ENCODE assay signal across 8 cellular contexts in the genomic region with DNA sequence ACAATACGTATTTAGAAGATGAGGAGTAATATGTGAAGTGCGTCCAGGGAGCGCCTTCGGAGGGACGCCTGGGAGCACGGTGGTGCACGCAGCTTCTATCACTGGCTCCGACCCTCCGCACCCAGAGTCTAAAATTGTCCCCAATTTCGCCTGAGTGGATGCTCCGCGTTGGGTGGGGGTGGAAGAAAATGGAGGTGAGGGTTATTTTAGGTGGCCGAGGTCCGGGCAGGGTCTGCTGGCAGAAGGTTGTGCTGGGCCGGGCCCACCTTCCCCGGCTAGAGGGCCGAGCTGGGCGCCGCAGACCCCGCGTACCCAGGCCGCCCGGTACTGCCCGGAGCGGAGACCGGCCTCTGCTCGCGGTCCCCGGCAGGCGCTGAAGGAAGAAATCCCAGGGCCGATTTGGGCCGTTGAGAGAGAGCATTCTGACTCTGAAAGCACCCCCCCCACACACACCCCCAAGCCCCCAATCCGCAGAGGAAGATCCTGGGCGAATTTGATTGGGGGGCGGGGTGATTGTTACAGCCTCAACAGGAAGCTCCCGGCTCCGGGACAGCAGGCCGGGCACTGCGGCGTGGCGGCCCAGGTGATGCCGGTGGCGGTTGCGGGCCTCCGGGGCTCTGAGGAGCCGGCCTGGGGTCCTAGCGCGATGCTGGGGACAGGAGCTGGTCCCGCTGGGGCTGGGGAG. TPM values are rescaled to one million over a fixed set of nuclear protein-coding genes. Genes with fewer than 3 reads are reported as not detected.
DNase-seq lines count a peak whose midpoint lies in the region; ATAC-seq lines count a peak whose summit lies in the region.

No MANE protein-coding gene starts in this region.

- CTCF ChIA-PET in activated CD4-positive, alpha-beta T cell treated with anti-CD3 and anti-CD28 coated beads for 36 hours (lab: Charles Lee): interaction anchor here (0.8 to 1.4 kb wide), 3 partner anchors 34 to 114 kb away, joined by 3 read pairs; no protein-coding TSS in a partner anchor

- H3K27ac ChIP-seq in stomach smooth muscle (ENCODE audit: low read length): peak overlapping the region; percentile 93

- no peaks in the 10 kb centered on the region for H3K9me3 Mint-ChIP-seq in activated CD4-positive, alpha-beta T cell treated with anti-CD3 and anti-CD28 coated beads for 36 hours (ENCODE audit: low read depth)
- no peaks in the 10 kb centered on the region for H3K9me3 Mint-ChIP-seq in activated naive CD8-positive, alpha-beta T cell treated with anti-CD3 and anti-CD28 coated beads, Interleukin-2, amount 50 U/mL, for 24 hours

- ATAC-seq in activated CD4-positive, alpha-beta T cell treated with anti-CD3 and anti-CD28 coated beads for 36 hours: no peak
- ATAC-seq in activated naive CD8-positive, alpha-beta T cell treated with anti-CD3 and anti-CD28 coated beads, Interleukin-2, amount 50 U/mL, for 24 hours: no peak
- no peak for ATAC-seq in HG03469 (IDR thresholded peaks at IDR 0.05; ENCODE audit: unreplicated experiment)

- intact Hi-C loops in activated CD4-positive, alpha-beta T cell treated with anti-CD3 and anti-CD28 coated beads for 36 hours (cut with DNase I, micrococcal nuclease): loop anchor here in 1 of 2 experiments (10.0 kb wide), 2 partner anchors 924 to 1594 kb away; partner anchors contain the start of gene NPTX1

- DNase-seq in activated CD4-positive, alpha-beta T cell treated with anti-CD3 and anti-CD28 coated beads for 36 hours: no peak
- DNase-seq in activated CD4-positive, alpha-beta T cell treated with anti-CD3 and anti-CD28 coated beads, Interleukin-2, amount 50 U/mL, for 4 hours: no peak
- DNase-seq in activated naive CD8-positive, alpha-beta T cell treated with anti-CD3 and anti-CD28 coated beads, Interleukin-2, amount 50 U/mL, for 24 hours: no peak
- DNase-seq in iris pigment epithelial cell (ENCODE audit: low read depth): peak; percentile 65
- no peak for DNase-seq in activated effector memory CD4-positive, alpha-beta T cell treated with Interleukin-2 at 50 U/mL for 16 hours
- DNase-seq in GDM1 (lab: John Stamatoyannopoulos, UW): no peak

- H3K4me3 ChIP-seq in stomach smooth muscle (ENCODE audit: low read length in 2 of 2): peak overlapping the region; percentile 84 to 90

- no peaks in the 10 kb centered on the region for H3K36me3 Mint-ChIP-seq in activated CD4-positive, alpha-beta T cell treated with anti-CD3 and anti-CD28 coated beads for 36 hours (ENCODE audit: low read depth)
- H3K36me3 Mint-ChIP-seq in activated naive CD8-positive, alpha-beta T cell treated with anti-CD3 and anti-CD28 coated beads, Interleukin-2, amount 50 U/mL, for 24 hours (ENCODE audit: low read depth): no peaks in the 10 kb centered on the region

- no peaks in the 10 kb centered on the region for H3K9me3 ChIP-seq in stomach smooth muscle (ENCODE audit: control insufficient read depth in 2 of 2, low read length in 2 of 2)

- POLR2A ChIA-PET in activated CD4-positive, alpha-beta T cell treated with anti-CD3 and anti-CD28 coated beads for 36 hours (lab: Charles Lee): no interaction called here

- H3K27me3 ChIP-seq in stomach smooth muscle (ENCODE audit: control insufficient read depth in 1 of 2, insufficient read depth in 2 of 2, low read length in 2 of 2): no peaks in the 10 kb centered on the region

- H3K4me1 Mint-ChIP-seq in activated CD4-positive, alpha-beta T cell treated with anti-CD3 and anti-CD28 coated beads for 36 hours: peaks cover 26% of the 10 kb centered on the region
- H3K4me1 Mint-ChIP-seq in activated naive CD8-positive, alpha-beta T cell treated with anti-CD3 and anti-CD28 coated beads, Interleukin-2, amount 50 U/mL, for 24 hours: peaks cover 34% of the 10 kb centered on the region

- no peak overlapping the region for H3K27ac Mint-ChIP-seq in activated CD4-positive, alpha-beta T cell treated with anti-CD3 and anti-CD28 coated beads for 36 hours
- H3K27ac Mint-ChIP-seq in activated naive CD8-positive, alpha-beta T cell treated with anti-CD3 and anti-CD28 coated beads, Interleukin-2, amount 50 U/mL, for 24 hours: peak overlapping the region; percentile 67

- peak overlapping the region; percentile 80 to 88 for H3K9ac ChIP-seq in stomach smooth muscle (ENCODE audit: low read length in 2 of 2)

- H3K36me3 ChIP-seq in stomach smooth muscle (ENCODE audit: control insufficient read depth in 2 of 2, insufficient read depth in 2 of 2, low read length in 2 of 2): no peaks in the 10 kb centered on the region

- H3K4me1 ChIP-seq in stomach smooth muscle (ENCODE audit: control insufficient read depth, insufficient read depth, low read length): peaks cover 48% of the 10 kb centered on the region

- H3K27me3 Mint-ChIP-seq in activated CD4-positive, alpha-beta T cell treated with anti-CD3 and anti-CD28 coated beads for 36 hours: peaks cover 59% of the 10 kb centered on the region
- peaks cover 64% of the 10 kb centered on the region for H3K27me3 Mint-ChIP-seq in activated naive CD8-positive, alpha-beta T cell treated with anti-CD3 and anti-CD28 coated beads, Interleukin-2, amount 50 U/mL, for 24 hours

- H3K4me3 Mint-ChIP-seq in activated CD4-positive, alpha-beta T cell treated with anti-CD3 and anti-CD28 coated beads for 36 hours: peak overlapping the region; percentile 71
- H3K4me3 Mint-ChIP-seq in activated naive CD8-positive, alpha-beta T cell treated with anti-CD3 and anti-CD28 coated beads, Interleukin-2, amount 50 U/mL, for 24 hours: no peak overlapping the region

RNA-seq across cellular contexts. Expression of gene BAHCC1, which starts 3.1 kb away (rescaled TPM):
- under 1 TPM in 1 of 2 experiments, not detected in 1; 0.05 TPM for total RNA-seq in activated CD4-positive, alpha-beta T cell treated with anti-CD3 and anti-CD28 coated beads for 36 hours
